Comparison of ENCODE assay signal across 29 cellular contexts in genomic region chr12:28320353-28320752, GRCh38.
"Had no signal": no experiment of that assay in that cellular context is flagged by ENCODE, and none has a peak within 500 bp of the region (broad histone marks: within the 10 kb centered on the region; RNA-seq: fewer than 3 reads in every experiment).

No MANE protein-coding gene starts in this region.

- DNase-seq: activated CD4-positive, alpha-beta T cell treated with anti-CD3 and anti-CD28 coated beads, Interleukin-2, amount 10 ng/mL, durations not matched to agents 24 days and 14 days; activated CD4-positive, alpha-beta T cell treated with anti-CD3 and anti-CD28 coated beads, Interleukin-2, amount 50 U/mL, for 4 hours; activated CD8-positive, alpha-beta T cell treated with anti-CD3 and anti-CD28 coated beads for 36 hours; activated gamma-delta T cell; activated naive CD4-positive, alpha-beta T cell treated with Interleukin-2 at 50 U/mL for 16 hours; activated naive CD8-positive, alpha-beta T cell treated with anti-CD3 and anti-CD28 coated beads, Interleukin-2, amount 10 ng/mL, durations not matched to agents 7 days and 5 days; activated T-cell treated with anti-CD3 and anti-CD28 coated beads, Interleukin-2, amount 50 U/mL, for 24 hours; body of pancreas; Kasumi-1; NCI-H1092 treated with DMSO at 0.1 percent for 48 hours; NCI-H1417; NCI-H146; NCI-H187; NCI-H2029 treated with DMSO at 0.1 percent for 48 hours; NCI-H2107; NCI-H2171; NCI-H510A; NCI-H526; NCI-H748 treated with DMSO at 0.1 percent for 48 hours; NK-92 treated with Interleukin-12 subunit alpha and Interleukin-12 subunit beta, amount 100 ng/mL, for 24 hours; PC-9; SIG-M5; T1000 had no signal

- H3K4me2 ChIP-seq: PC-9 had no signal

- H2AFZ ChIP-seq: PC-9 had no signal

- H3K4me1 ChIP-seq: breast epithelium had no signal

- H3K9me3 ChIP-seq: body of pancreas had no signal

- ATAC-seq: activated CD8-positive, alpha-beta T cell treated with anti-CD3 and anti-CD28 coated beads for 36 hours; body of pancreas; Right ventricle myocardium inferior; SK-N-SH treated with all-trans-retinoic acid at 6 μM for 48 hours had no signal

- H3K4me3 ChIP-seq: body of pancreas, breast epithelium, PC-9 had no signal

- H3K27ac ChIP-seq: body of pancreas, breast epithelium, PC-9, RWPE1 had no signal

- FAIRE-seq: astrocyte, RCC 7860 had no signal

- H3K27me3 ChIP-seq: body of pancreas, breast epithelium had no signal
